ENCODE assay signal across 23 cellular contexts in genomic region chr1:211148371-211148770, GRCh38. TPM values are rescaled to one million over a fixed set of nuclear protein-coding genes. Genes with fewer than 3 reads are reported as not detected.
"Had no signal": no experiment of that assay in that cellular context is flagged by ENCODE, and none has a peak within 500 bp of the region (broad histone marks: within the 10 kb centered on the region; RNA-seq: fewer than 3 reads in every experiment).

No MANE protein-coding gene starts in this region.

- H3K36me3 ChIP-seq: left ventricle myocardium inferior, sigmoid colon, spleen, thoracic aorta, upper lobe of left lung had no signal

- H3K27me3 ChIP-seq: hepatocyte, upper lobe of left lung had no signal

- H3K27ac Mint-ChIP-seq: activated CD4-positive, alpha-beta T cell treated with anti-CD3 and anti-CD28 coated beads for 36 hours; activated naive CD4-positive, alpha-beta T cell treated with anti-CD3 and anti-CD28 coated beads, Interleukin-2, amount 50 U/mL, for 72 hours; activated T-helper 1 cell treated with anti-CD3 and anti-CD28 coated beads, Interleukin-12 subunit alpha, Interleukin-12 subunit beta, Interleukin-2, Interleukin-4 antibody, amounts not matched to agents 30 ng/mL and 10 ng/mL and 1 ng/mL, durations not matched to agents 14 hours and 24 hours and 36 hours; effector memory CD8-positive, alpha-beta T cell; nephron; stimulated activated naive B cell treated with anti-CD40 and anti-IgM and Interleukin-4, amounts not matched to agents 10 μg/mL and 1 μg/mL and 100 μg/mL, for 72 hours; T-helper 2 cell treated with Interferon-gamma antibody and Interleukin-4, amounts not matched to agents 5 μg/mL and 100 μg/mL, for 36 hours; WTC11 had no signal

- H3K9me3 Mint-ChIP-seq: activated naive CD4-positive, alpha-beta T cell treated with anti-CD3 and anti-CD28 coated beads, Interleukin-2, amount 50 U/mL, for 72 hours; activated T-helper 1 cell treated with anti-CD3 and anti-CD28 coated beads, Interleukin-12 subunit alpha, Interleukin-12 subunit beta, Interleukin-2, Interleukin-4 antibody, amounts not matched to agents 30 ng/mL and 10 ng/mL and 1 ng/mL, durations not matched to agents 14 hours and 24 hours and 36 hours; effector memory CD8-positive, alpha-beta T cell; nephron; T-helper 2 cell treated with Interferon-gamma antibody and Interleukin-4, amounts not matched to agents 5 μg/mL and 100 μg/mL, for 36 hours had no signal

- H3K79me2 ChIP-seq: hepatocyte had no signal

- H3K9me3 ChIP-seq: left ventricle myocardium inferior, sigmoid colon, thoracic aorta, upper lobe of left lung had no signal

- H3K4me3 Mint-ChIP-seq: activated CD4-positive, alpha-beta T cell treated with anti-CD3 and anti-CD28 coated beads for 36 hours; activated T-helper 1 cell treated with anti-CD3 and anti-CD28 coated beads, Interleukin-12 subunit alpha, Interleukin-12 subunit beta, Interleukin-2, Interleukin-4 antibody, amounts not matched to agents 30 ng/mL and 10 ng/mL and 1 ng/mL, durations not matched to agents 14 hours and 24 hours and 36 hours; effector memory CD8-positive, alpha-beta T cell; nephron; stimulated activated naive B cell treated with anti-CD40 and anti-IgM and Interleukin-4, amounts not matched to agents 10 μg/mL and 1 μg/mL and 100 μg/mL, for 72 hours; T-helper 2 cell treated with Interferon-gamma antibody and Interleukin-4, amounts not matched to agents 5 μg/mL and 100 μg/mL, for 36 hours; WTC11 had no signal

- H3K4me2 ChIP-seq: hepatocyte had no signal

- H3K27ac ChIP-seq: epithelial cell of prostate, hepatocyte, left ventricle myocardium inferior, sigmoid colon, spleen, thoracic aorta, upper lobe of left lung had no signal

- H3K4me3 ChIP-seq: hepatocyte, left ventricle myocardium inferior, sigmoid colon, spleen, thoracic aorta, upper lobe of left lung had no signal

- H2AFZ ChIP-seq: hepatocyte had no signal

- H3K36me3 Mint-ChIP-seq: activated naive CD4-positive, alpha-beta T cell treated with anti-CD3 and anti-CD28 coated beads, Interleukin-2, amount 50 U/mL, for 72 hours; stimulated activated naive B cell treated with anti-CD40 and anti-IgM and Interleukin-4, amounts not matched to agents 10 μg/mL and 1 μg/mL and 100 μg/mL, for 72 hours; WTC11 had no signal

- DNase-seq: activated CD4-positive, alpha-beta T cell treated with anti-CD3 and anti-CD28 coated beads for 36 hours; activated CD4-positive, alpha-beta T cell treated with anti-CD3 and anti-CD28 coated beads, Interleukin-2, amount 50 U/mL, for 48 hours; activated gamma-delta T cell treated with Interleukin-2 at 50 U/mL for 16 hours; effector memory CD8-positive, alpha-beta T cell; foreskin fibroblast; left ventricle myocardium inferior; mammary epithelial cell; midbrain; nucleus accumbens; sigmoid colon; spleen; stimulated activated naive B cell treated with anti-CD40 and anti-IgM and Interleukin-4, amounts not matched to agents 10 μg/mL and 1 μg/mL and 100 μg/mL, for 72 hours; upper lobe of left lung had no signal

- H3K4me1 Mint-ChIP-seq: activated CD4-positive, alpha-beta T cell treated with anti-CD3 and anti-CD28 coated beads for 36 hours; nephron; stimulated activated naive B cell treated with anti-CD40 and anti-IgM and Interleukin-4, amounts not matched to agents 10 μg/mL and 1 μg/mL and 100 μg/mL, for 72 hours had no signal

- H3K4me1 ChIP-seq: left ventricle myocardium inferior, sigmoid colon, spleen, upper lobe of left lung had no signal

RNA-seq across cellular contexts. Expression of gene KCNH1, which starts 14.4 kb away (rescaled TPM):
- total RNA-seq: activated CD4-positive, alpha-beta T cell treated with anti-CD3 and anti-CD28 coated beads for 36 hours; activated naive CD4-positive, alpha-beta T cell treated with anti-CD3 and anti-CD28 coated beads, Interleukin-2, amount 50 U/mL, for 72 hours; activated T-helper 1 cell treated with anti-CD3 and anti-CD28 coated beads, Interleukin-12 subunit alpha, Interleukin-12 subunit beta, Interleukin-2, Interleukin-4 antibody, amounts not matched to agents 30 ng/mL and 10 ng/mL and 1 ng/mL, durations not matched to agents 14 hours and 24 hours and 36 hours; cardiac septum; dermis microvascular lymphatic vessel endothelial cell; left ventricle myocardium inferior; mammary epithelial cell; spleen had no signal
- polyA plus RNA-seq: mammary epithelial cell, spleen had no signal
